ENCODE assay signal across 8 cellular contexts in the genomic region with DNA sequence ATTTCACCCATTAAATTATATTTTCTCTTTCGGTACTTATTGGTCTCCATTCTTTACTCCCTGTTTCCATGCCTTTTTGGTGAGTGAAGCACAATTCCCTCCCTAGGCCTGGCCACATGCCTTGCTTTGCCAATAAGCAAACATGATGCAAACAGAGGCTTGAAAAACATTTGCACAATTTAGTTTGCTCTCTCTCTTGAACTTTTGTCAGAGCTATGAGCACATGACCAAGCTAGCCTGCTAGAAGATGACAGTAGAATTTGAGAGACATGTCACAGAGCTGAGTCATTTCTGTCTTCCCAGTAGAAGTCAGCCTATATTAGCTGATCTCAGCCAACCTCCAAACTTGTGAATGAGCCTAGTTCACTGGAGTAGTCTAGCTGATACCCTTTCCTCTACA. TPM values are rescaled to one million over a fixed set of nuclear protein-coding genes. Genes with fewer than 3 reads are reported as not detected.
DNase-seq lines count a peak whose midpoint lies in the region; ATAC-seq and TF ChIP-seq lines count a peak whose summit lies in the region.

No MANE protein-coding gene starts in this region.

- H3K27ac Mint-ChIP-seq in stimulated activated naive CD8-positive, alpha-beta T cell treated with anti-CD3 and anti-CD28 coated beads, Interleukin-15, amount 100 ng/mL, for 72 hours = no peak overlapping the region

- no peak for TF ChIP-seq CTCF in Peyer's patch (IDR thresholded peaks at IDR 0.05)

- ATAC-seq in left ventricle myocardium superior (peak; percentile 27), Right ventricle myocardium inferior (no peak), HG02840 (IDR thresholded peaks at IDR 0.05; ENCODE audit: low FRiP score, unreplicated experiment) (peak; percentile 89)
- peak; percentile 70 for ATAC-seq in stimulated activated naive CD8-positive, alpha-beta T cell treated with anti-CD3 and anti-CD28 coated beads, Interleukin-15, amount 100 ng/mL, for 72 hours

- no peaks in the 10 kb centered on the region for H3K9me3 ChIP-seq in Peyer's patch

- H3K4me1 Mint-ChIP-seq in stimulated activated naive CD8-positive, alpha-beta T cell treated with anti-CD3 and anti-CD28 coated beads, Interleukin-15, amount 100 ng/mL, for 72 hours = peaks cover 12% of the 10 kb centered on the region

- no peak for TF ChIP-seq POLR2A in Peyer's patch (IDR thresholded peaks at IDR 0.05)

- H3K27me3 ChIP-seq in Peyer's patch = no peaks in the 10 kb centered on the region

- H3K4me3 ChIP-seq in Peyer's patch = no peak overlapping the region

- DNase-seq in left ventricle myocardium superior (no peak), Right ventricle myocardium inferior (ENCODE audit: missing footprints) (no peak), NCI-H2196 treated with DMSO at 0.1 percent for 48 hours (lab: John Stamatoyannopoulos, UW; ENCODE audit: unreplicated experiment) (peak; percentile 1), fibroblast of gingiva (ENCODE audit: low read depth) (peak; percentile 96), Peyer's patch (no peak)
- no peak for DNase-seq in stimulated activated naive CD8-positive, alpha-beta T cell treated with anti-CD3 and anti-CD28 coated beads, Interleukin-15, amount 100 ng/mL, for 72 hours
- DNase-seq in stimulated activated CD4-positive, alpha-beta T cell treated with anti-CD3 and anti-CD28 coated beads, Interleukin-2, amount 100 ng/mL, for 24 hours = no peak

- H3K27me3 Mint-ChIP-seq in stimulated activated naive CD8-positive, alpha-beta T cell treated with anti-CD3 and anti-CD28 coated beads, Interleukin-15, amount 100 ng/mL, for 72 hours = no peaks in the 10 kb centered on the region

- H3K4me3 Mint-ChIP-seq in stimulated activated naive CD8-positive, alpha-beta T cell treated with anti-CD3 and anti-CD28 coated beads, Interleukin-15, amount 100 ng/mL, for 72 hours = no peak overlapping the region

- H3K27ac ChIP-seq in Peyer's patch = no peak overlapping the region

- intact Hi-C loops in left ventricle myocardium superior (cut with micrococcal nuclease) (no loop called here), Right ventricle myocardium inferior (cut with DNase I) (no loop called here)

- no peaks in the 10 kb centered on the region for H3K4me1 ChIP-seq in Peyer's patch

- peaks cover 0 to 27% (median 0%) of the 10 kb centered on the region in 3 donors for H3K36me3 ChIP-seq in Peyer's patch

- no peaks in the 10 kb centered on the region for H3K9me3 Mint-ChIP-seq in stimulated activated naive CD8-positive, alpha-beta T cell treated with anti-CD3 and anti-CD28 coated beads, Interleukin-15, amount 100 ng/mL, for 72 hours

RNA-seq across cellular contexts. Expression of gene ANGPTL3, which starts 24.6 kb away (rescaled TPM):
- total RNA-seq in left ventricle myocardium superior = not detected
- total RNA-seq in Right ventricle myocardium inferior = not detected
- total RNA-seq in Peyer's patch = not detected

Comparison
In these comparisons a context has a peak if more than half of its experiments do, and no peak if none do; other contexts are left out.
1. DNase-seq: peak in NCI-H2196 treated with DMSO at 0.1 percent for 48 hours (single experiment) and fibroblast of gingiva (single experiment); none in left ventricle myocardium superior (single experiment), Right ventricle myocardium inferior (single experiment), stimulated activated naive CD8-positive, alpha-beta T cell treated with anti-CD3 and anti-CD28 coated beads, Interleukin-15, amount 100 ng/mL, for 72 hours (0 of 2), Peyer's patch (0 of 3) and stimulated activated CD4-positive, alpha-beta T cell treated with anti-CD3 and anti-CD28 coated beads, Interleukin-2, amount 100 ng/mL, for 24 hours (0 of 2).